2 cellular contexts compared by ENCODE assay signal in genomic region chr3:23819599-23820360, GRCh38.
TF ChIP-seq lines count a peak whose summit lies in the region.

No MANE protein-coding gene starts in this region.

TF ChIP-seq in GM12878, 131 proteins besides CTCF, POLR2A, EP300 and RAD21:
- no peak for TF ChIP-seq SREBF2 (IDR thresholded peaks at IDR 0.05; ENCODE audit: low read length)
- no peak for TF ChIP-seq MAX (IDR thresholded peaks at IDR 0.05; ENCODE audit: low read depth, low read length)
- TF ChIP-seq YBX1 (IDR thresholded peaks at IDR 0.05) = no peak
- TF ChIP-seq TCF12 (IDR thresholded peaks at IDR 0.05; ENCODE audit: low read depth, low read length) = no peak

TF ChIP-seq in SK-N-SH, 30 proteins besides CTCF, POLR2A, EP300 and RAD21:
- TF ChIP-seq RXRA (IDR thresholded peaks at IDR 0.05; ENCODE audit: borderline replicate concordance, low read depth) (no peak), RCOR1 (IDR thresholded peaks at IDR 0.05; ENCODE audit: low read length) (no peak), EZH2phosphoT487 (IDR thresholded peaks at IDR 0.05; ENCODE audit: borderline replicate concordance, low read depth) (no peak), NFIC (IDR thresholded peaks at IDR 0.05; ENCODE audit: borderline replicate concordance) (no peak), NRF1 (IDR thresholded peaks at IDR 0.05; ENCODE audit: low read depth, low read length) (no peak), SMC3 (IDR thresholded peaks at IDR 0.05; ENCODE audit: low read depth, low read length) (no peak), SIN3A (IDR thresholded peaks at IDR 0.05; ENCODE audit: borderline replicate concordance, low read depth, low read length) (no peak)
- TF ChIP-seq, protein P1, sequence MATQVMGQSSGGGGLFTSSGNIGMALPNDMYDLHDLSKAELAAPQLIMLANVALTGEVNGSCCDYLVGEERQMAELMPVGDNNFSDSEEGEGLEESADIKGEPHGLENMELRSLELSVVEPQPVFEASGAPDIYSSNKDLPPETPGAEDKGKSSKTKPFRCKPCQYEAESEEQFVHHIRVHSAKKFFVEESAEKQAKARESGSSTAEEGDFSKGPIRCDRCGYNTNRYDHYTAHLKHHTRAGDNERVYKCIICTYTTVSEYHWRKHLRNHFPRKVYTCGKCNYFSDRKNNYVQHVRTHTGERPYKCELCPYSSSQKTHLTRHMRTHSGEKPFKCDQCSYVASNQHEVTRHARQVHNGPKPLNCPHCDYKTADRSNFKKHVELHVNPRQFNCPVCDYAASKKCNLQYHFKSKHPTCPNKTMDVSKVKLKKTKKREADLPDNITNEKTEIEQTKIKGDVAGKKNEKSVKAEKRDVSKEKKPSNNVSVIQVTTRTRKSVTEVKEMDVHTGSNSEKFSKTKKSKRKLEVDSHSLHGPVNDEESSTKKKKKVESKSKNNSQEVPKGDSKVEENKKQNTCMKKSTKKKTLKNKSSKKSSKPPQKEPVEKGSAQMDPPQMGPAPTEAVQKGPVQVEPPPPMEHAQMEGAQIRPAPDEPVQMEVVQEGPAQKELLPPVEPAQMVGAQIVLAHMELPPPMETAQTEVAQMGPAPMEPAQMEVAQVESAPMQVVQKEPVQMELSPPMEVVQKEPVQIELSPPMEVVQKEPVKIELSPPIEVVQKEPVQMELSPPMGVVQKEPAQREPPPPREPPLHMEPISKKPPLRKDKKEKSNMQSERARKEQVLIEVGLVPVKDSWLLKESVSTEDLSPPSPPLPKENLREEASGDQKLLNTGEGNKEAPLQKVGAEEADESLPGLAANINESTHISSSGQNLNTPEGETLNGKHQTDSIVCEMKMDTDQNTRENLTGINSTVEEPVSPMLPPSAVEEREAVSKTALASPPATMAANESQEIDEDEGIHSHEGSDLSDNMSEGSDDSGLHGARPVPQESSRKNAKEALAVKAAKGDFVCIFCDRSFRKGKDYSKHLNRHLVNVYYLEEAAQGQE (IDR thresholded peaks at IDR 0.05; ENCODE audit: low read depth, low read length) = no peak
- TF ChIP-seq, protein P2, sequence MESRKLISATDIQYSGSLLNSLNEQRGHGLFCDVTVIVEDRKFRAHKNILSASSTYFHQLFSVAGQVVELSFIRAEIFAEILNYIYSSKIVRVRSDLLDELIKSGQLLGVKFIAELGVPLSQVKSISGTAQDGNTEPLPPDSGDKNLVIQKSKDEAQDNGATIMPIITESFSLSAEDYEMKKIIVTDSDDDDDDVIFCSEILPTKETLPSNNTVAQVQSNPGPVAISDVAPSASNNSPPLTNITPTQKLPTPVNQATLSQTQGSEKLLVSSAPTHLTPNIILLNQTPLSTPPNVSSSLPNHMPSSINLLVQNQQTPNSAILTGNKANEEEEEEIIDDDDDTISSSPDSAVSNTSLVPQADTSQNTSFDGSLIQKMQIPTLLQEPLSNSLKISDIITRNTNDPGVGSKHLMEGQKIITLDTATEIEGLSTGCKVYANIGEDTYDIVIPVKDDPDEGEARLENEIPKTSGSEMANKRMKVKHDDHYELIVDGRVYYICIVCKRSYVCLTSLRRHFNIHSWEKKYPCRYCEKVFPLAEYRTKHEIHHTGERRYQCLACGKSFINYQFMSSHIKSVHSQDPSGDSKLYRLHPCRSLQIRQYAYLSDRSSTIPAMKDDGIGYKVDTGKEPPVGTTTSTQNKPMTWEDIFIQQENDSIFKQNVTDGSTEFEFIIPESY (IDR thresholded peaks at IDR 0.05; ENCODE audit: borderline replicate concordance, low read depth) = no peak
- TF ChIP-seq, protein P3, sequence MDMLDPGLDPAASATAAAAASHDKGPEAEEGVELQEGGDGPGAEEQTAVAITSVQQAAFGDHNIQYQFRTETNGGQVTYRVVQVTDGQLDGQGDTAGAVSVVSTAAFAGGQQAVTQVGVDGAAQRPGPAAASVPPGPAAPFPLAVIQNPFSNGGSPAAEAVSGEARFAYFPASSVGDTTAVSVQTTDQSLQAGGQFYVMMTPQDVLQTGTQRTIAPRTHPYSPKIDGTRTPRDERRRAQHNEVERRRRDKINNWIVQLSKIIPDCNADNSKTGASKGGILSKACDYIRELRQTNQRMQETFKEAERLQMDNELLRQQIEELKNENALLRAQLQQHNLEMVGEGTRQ (IDR thresholded peaks at IDR 0.05; ENCODE audit: borderline replicate concordance, low read depth, low read length) = no peak
